1 cellular context compared by ENCODE assay signal in genomic region chr12:32755051-32755653, GRCh38.
A peak's percentile ranks its signal among the peaks of the same experiment; 100 is the strongest.
TF ChIP-seq lines count a peak whose summit lies in the region.

No MANE protein-coding gene starts in this region.

TF ChIP-seq in WTC11, 78 proteins besides CTCF, POLR2A, EP300 and RAD21 (continued from another document and continues in another):
- TF ChIP-seq ZNF532 (CRISPR knock-in tag; IDR thresholded peaks at IDR 0.05; ENCODE audit: borderline replicate concordance) (no peak), TEAD1 (CRISPR knock-in tag; IDR thresholded peaks at IDR 0.05) (no peak), JUN (CRISPR knock-in tag; IDR thresholded peaks at IDR 0.05) (no peak), ZBTB21 (CRISPR knock-in tag; IDR thresholded peaks at IDR 0.05; ENCODE audit: borderline replicate concordance) (peak; percentile 44; the same call in 1 of the 2 replicates), HMGXB4 (CRISPR knock-in tag; IDR thresholded peaks at IDR 0.05) (peak; percentile 90; the same call in 1 of the 2 replicates), ZNF425 (CRISPR knock-in tag; conservative IDR thresholded peaks at IDR 0.05) (no peak), PRDM15 (CRISPR knock-in tag; IDR thresholded peaks at IDR 0.05) (no peak), ZNF281 (CRISPR knock-in tag; IDR thresholded peaks at IDR 0.05) (no peak), NR3C1 (CRISPR knock-in tag; conservative IDR thresholded peaks at IDR 0.05; ENCODE audit: low read depth) (no peak), ZNF423 (CRISPR knock-in tag; IDR thresholded peaks at IDR 0.05) (no peak), ZNF232 (CRISPR knock-in tag; IDR thresholded peaks at IDR 0.05) (0 out of 2 replicates have a peak, but pooled peaks have one; percentile 71), CREB1 (CRISPR knock-in tag; IDR thresholded peaks at IDR 0.05) (no peak), SP1 (CRISPR knock-in tag; conservative IDR thresholded peaks at IDR 0.05) (peak; percentile 56), FOXK1 (CRISPR knock-in tag; IDR thresholded peaks at IDR 0.05) (peak; percentile 51; the same call in 1 of the 2 replicates), AFF4 (CRISPR knock-in tag; IDR thresholded peaks at IDR 0.05; ENCODE audit: borderline replicate concordance) (no peak), ZNF263 (CRISPR knock-in tag; IDR thresholded peaks at IDR 0.05; ENCODE audit: low read depth) (no peak), MLX (CRISPR knock-in tag; IDR thresholded peaks at IDR 0.05) (no peak), JAZF1 (CRISPR knock-in tag; IDR thresholded peaks at IDR 0.05) (no peak), SOX15 (CRISPR knock-in tag; IDR thresholded peaks at IDR 0.05) (no peak), ETV6 (CRISPR knock-in tag; IDR thresholded peaks at IDR 0.05) (no peak; the same call in none of the 2 replicates), ATF1 (CRISPR knock-in tag; IDR thresholded peaks at IDR 0.05) (0 out of 2 replicates have a peak, but pooled peaks have one; percentile 41), NFE2L1 (CRISPR knock-in tag; IDR thresholded peaks at IDR 0.05) (no peak), MAX (CRISPR knock-in tag; IDR thresholded peaks at IDR 0.05) (0 out of 2 replicates have a peak, but pooled peaks have one; percentile 51), IRF1 (CRISPR knock-in tag; IDR thresholded peaks at IDR 0.05) (no peak), SMAD4 (CRISPR knock-in tag; IDR thresholded peaks at IDR 0.05) (no peak), KAT7 (CRISPR knock-in tag; IDR thresholded peaks at IDR 0.05; ENCODE audit: borderline replicate concordance) (peak; percentile 79; the same call in 1 of the 2 replicates), ZNF396 (CRISPR knock-in tag; IDR thresholded peaks at IDR 0.05; ENCODE audit: borderline replicate concordance) (no peak), RORB (CRISPR knock-in tag; IDR thresholded peaks at IDR 0.05) (no peak), ATF2 (CRISPR knock-in tag; IDR thresholded peaks at IDR 0.05; ENCODE audit: borderline replicate concordance, low read depth) (no peak), CBFB (CRISPR knock-in tag; IDR thresholded peaks at IDR 0.05; ENCODE audit: low read depth) (no peak), ZNF416 (CRISPR knock-in tag; IDR thresholded peaks at IDR 0.05) (no peak)
